Comparison of ENCODE assay signal across 8 cellular contexts in the genomic region with DNA sequence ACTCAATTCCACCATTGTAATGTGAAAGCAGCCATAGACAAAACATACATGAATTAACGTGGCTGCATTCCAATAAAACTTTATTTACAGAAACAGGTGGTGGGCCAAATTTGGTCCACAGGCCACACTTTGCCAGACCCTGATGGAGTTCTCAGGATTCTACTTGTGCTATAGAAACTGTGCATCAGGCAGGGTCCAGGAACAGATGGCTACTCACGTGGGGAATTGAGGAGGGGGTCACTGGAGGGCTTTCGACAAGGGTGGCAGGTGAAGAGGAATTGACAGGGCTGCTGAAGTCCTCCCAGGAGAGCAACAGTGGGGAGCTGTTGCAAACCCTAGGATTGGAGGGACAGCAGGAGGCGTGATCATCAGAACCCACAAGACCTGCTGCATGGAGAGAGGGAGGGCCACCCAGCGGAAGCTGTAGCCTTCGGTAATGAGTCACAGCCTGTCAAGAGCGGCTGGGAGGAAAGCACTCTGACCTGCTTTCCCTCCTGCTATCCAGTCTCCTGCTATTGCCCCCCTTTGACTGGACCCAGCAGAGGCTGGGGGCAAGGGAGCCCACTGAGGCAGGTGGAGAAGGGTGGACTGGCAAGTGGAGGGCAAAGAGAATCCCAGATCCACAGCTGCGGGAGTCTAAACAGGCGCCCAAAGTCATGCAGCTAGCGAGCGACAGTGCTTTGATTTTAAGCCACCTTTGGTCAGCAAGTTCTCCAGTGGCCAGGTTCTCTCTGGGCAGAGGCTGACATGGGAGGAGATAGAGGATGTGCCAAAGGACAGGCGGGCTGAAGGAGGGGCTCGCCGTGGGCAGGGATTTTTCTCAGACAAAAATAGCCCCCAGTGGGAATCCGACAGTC.
A peak's percentile ranks its signal among the peaks of the same experiment; 100 is the strongest.
DNase-seq lines count a peak whose midpoint lies in the region; ATAC-seq and TF ChIP-seq lines count a peak whose summit lies in the region.

No MANE protein-coding gene starts in this region.

- H3K36me3 Mint-ChIP-seq in nephron (ENCODE audit: low read depth) = no peaks in the 10 kb centered on the region

- H3K4me1 Mint-ChIP-seq in nephron = peaks cover 57% of the 10 kb centered on the region

- TF ChIP-seq CTCF in nephron (IDR thresholded peaks at IDR 0.05; ENCODE audit: unreplicated experiment in 3 of 3) = no peak

- peaks cover 25% of the 10 kb centered on the region for H3K27me3 Mint-ChIP-seq in nephron (ENCODE audit: low read depth)

- H3K9me3 Mint-ChIP-seq in nephron = no peaks in the 10 kb centered on the region

- H3K4me3 Mint-ChIP-seq in nephron = no peak overlapping the region

- peak overlapping the region in 2 of 3 experiments; percentile 35 to 44 for H3K27ac Mint-ChIP-seq in nephron

- no peak for ATAC-seq in GM18861 (IDR thresholded peaks at IDR 0.05; ENCODE audit: unreplicated experiment)
- no peak for ATAC-seq in HG03520 (IDR thresholded peaks at IDR 0.05; ENCODE audit: unreplicated experiment)

- DNase-seq in GM03348 (ENCODE audit: low spot score) (peak; percentile 28), NCI-H524 treated with DMSO at 0.1 percent for 48 hours (lab: John Stamatoyannopoulos, UW) (peak; percentile 82), dermis blood vessel endothelial cell (peak; percentile 85), NCI-H2081 treated with DMSO at 0.1 percent for 48 hours (lab: John Stamatoyannopoulos, UW) (no peak), inferior parietal cortex (ENCODE audit: extremely low spot score) (no peak)

Comparison
In these comparisons a context has a peak if more than half of its experiments do, and no peak if none do; other contexts are left out.
1. DNase-seq: peak in GM03348 (single experiment), NCI-H524 treated with DMSO at 0.1 percent for 48 hours (single experiment) and dermis blood vessel endothelial cell (single experiment); none in NCI-H2081 treated with DMSO at 0.1 percent for 48 hours (single experiment) and inferior parietal cortex (single experiment).